In genomic region chr19:11598103-11598483, GRCh38 we compare ENCODE assay signal across 8 cellular contexts. TPM values are rescaled to one million over a fixed set of nuclear protein-coding genes. Genes with fewer than 3 reads are reported as not detected.
A peak's percentile ranks its signal among the peaks of the same experiment; 100 is the strongest.
DNase-seq lines count a peak whose midpoint lies in the region; ATAC-seq, FAIRE-seq and TF ChIP-seq lines count a peak whose summit lies in the region.

No MANE protein-coding gene starts in this region.

- TSS peak; percentile 39 for BruUV-seq in endothelial cell of umbilical vein (replicated peaks; lab: Mats Ljungman, UMichigan)

- H3K9me3 ChIP-seq in CD4-positive, alpha-beta memory T cell (ENCODE audit: control insufficient read depth in 1 of 2, low read length in 2 of 2), result no peaks in the 10 kb centered on the region
- H3K9me3 ChIP-seq in OCI-LY3 (ENCODE audit: insufficient read depth, low read length), result no peaks in the 10 kb centered on the region
- H3K9me3 ChIP-seq in endothelial cell of umbilical vein (replicated peaks; ENCODE audit: control insufficient read depth, insufficient read depth, low read length), result no peaks in the 10 kb centered on the region
- no peaks in the 10 kb centered on the region for H3K9me3 ChIP-seq in neutrophil
- no peaks in the 10 kb centered on the region for H3K9me3 ChIP-seq in small intestine (ENCODE audit: control insufficient read depth, low read depth)

- H3K9ac ChIP-seq in OCI-LY3 (ENCODE audit: low read length), result peak overlapping the region; percentile 82
- peak overlapping the region; percentile 94 for H3K9ac ChIP-seq in endothelial cell of umbilical vein (replicated peaks; ENCODE audit: extremely low read depth, insufficient read depth, low read length)

- no peak for TF ChIP-seq POLR2A in endothelial cell of umbilical vein (IDR thresholded peaks at IDR 0.05; ENCODE audit: low read depth, low read length)

- no peak for DNase-seq in CD4-positive, alpha-beta memory T cell
- DNase-seq in endothelial cell of umbilical vein (ENCODE audit: low read depth, low spot score) (no peak), NCI-H524 treated with DMSO at 0.1 percent for 48 hours (lab: John Stamatoyannopoulos, UW) (no peak), amniotic stem cell (lab: John Stamatoyannopoulos, UW) (no peak), small intestine (no peak)

- no peaks in the 10 kb centered on the region for H3K36me3 ChIP-seq in CD4-positive, alpha-beta memory T cell (ENCODE audit: insufficient read depth, low read length)
- peaks cover 38% of the 10 kb centered on the region for H3K36me3 ChIP-seq in OCI-LY3 (replicated peaks; ENCODE audit: low read depth, low read length)
- H3K36me3 ChIP-seq in endothelial cell of umbilical vein (ENCODE audit: control insufficient read depth in 2 of 2, extremely low read depth in 1 of 2, insufficient read depth in 2 of 2, low read length in 2 of 2), result no peaks in the 10 kb centered on the region
- H3K36me3 ChIP-seq in neutrophil, result no peaks in the 10 kb centered on the region
- H3K36me3 ChIP-seq in small intestine (ENCODE audit: control insufficient read depth in 2 of 2, insufficient read depth in 2 of 2, low read length in 2 of 2), result peaks cover 0 to 4% of the 10 kb centered on the region in 2 donors

- peak overlapping the region; percentile 77 for H3K27ac ChIP-seq in CD4-positive, alpha-beta memory T cell (ENCODE audit: low read depth, low read length)
- H3K27ac ChIP-seq in OCI-LY3 (ENCODE audit: low read length), result no peak overlapping the region
- H3K27ac ChIP-seq in endothelial cell of umbilical vein (ENCODE audit: insufficient read depth, low read depth, low read length), result peak overlapping the region; percentile 84
- H3K27ac ChIP-seq in neutrophil, result peak overlapping the region; percentile 87
- H3K27ac ChIP-seq in small intestine (ENCODE audit: low read depth in 1 of 2, low read length in 1 of 2), result peak overlapping the region in 1 of 2 donors; percentile 96

- dilution Hi-C loops in endothelial cell of umbilical vein (cut with MboI; ENCODE audit: extremely low pct_ligation_motif_present, low sequenced_read_pairs), result no loop called here

- ATAC-seq in GM19328 (IDR thresholded peaks at IDR 0.05; ENCODE audit: unreplicated experiment), result no peak

- no peak for TF ChIP-seq CTCF in OCI-LY3 (IDR thresholded peaks at IDR 0.05; ENCODE audit: low read depth, low read length)
- TF ChIP-seq CTCF in endothelial cell of umbilical vein (IDR thresholded peaks at IDR 0.05; ENCODE audit: extremely low read depth in 1 of 2, insufficient read depth in 1 of 2, low read depth in 1 of 2, low read length in 2 of 2), result no peak
- no peak for TF ChIP-seq CTCF in neutrophil (IDR thresholded peaks at IDR 0.05)

- H3K9me3 Mint-ChIP-seq in CD4-positive, alpha-beta memory T cell, result no peaks in the 10 kb centered on the region

- FAIRE-seq in endothelial cell of umbilical vein (lab: Jason Lieb, UNC) (no peak), small intestine (lab: Jason Lieb, UNC) (no peak)

- no peaks in the 10 kb centered on the region for H3K27me3 ChIP-seq in CD4-positive, alpha-beta memory T cell (ENCODE audit: insufficient read depth, low read length)
- no peaks in the 10 kb centered on the region for H3K27me3 ChIP-seq in OCI-LY3 (ENCODE audit: low read depth, low read length)
- H3K27me3 ChIP-seq in endothelial cell of umbilical vein (ENCODE audit: control insufficient read depth in 2 of 2, insufficient read depth in 2 of 2, low read length in 2 of 2), result no peaks in the 10 kb centered on the region
- H3K27me3 ChIP-seq in neutrophil, result no peaks in the 10 kb centered on the region
- no peaks in the 10 kb centered on the region for H3K27me3 ChIP-seq in small intestine (ENCODE audit: control insufficient read depth in 2 of 2, insufficient read depth in 2 of 2, low read length in 2 of 2)

- no peaks in the 10 kb centered on the region for H3K9me1 ChIP-seq in endothelial cell of umbilical vein (replicated peaks; ENCODE audit: control insufficient read depth, extremely low read depth, insufficient read depth, low read length)

- peaks cover 17% of the 10 kb centered on the region for H4K20me1 ChIP-seq in OCI-LY3 (ENCODE audit: insufficient read depth, low read length)
- no peaks in the 10 kb centered on the region for H4K20me1 ChIP-seq in endothelial cell of umbilical vein (replicated peaks; ENCODE audit: control insufficient read depth, extremely low read depth, insufficient read depth, low read length)

- H3K79me2 ChIP-seq in OCI-LY3 (ENCODE audit: low read length) (peaks cover 50% of the 10 kb centered on the region), endothelial cell of umbilical vein (ENCODE audit: control insufficient read depth, insufficient read depth, low read length) (peaks cover 51% of the 10 kb centered on the region)

- peaks cover 15% of the 10 kb centered on the region for H3K4me1 ChIP-seq in CD4-positive, alpha-beta memory T cell (ENCODE audit: insufficient read depth, low read length)
- H3K4me1 ChIP-seq in OCI-LY3 (ENCODE audit: low read length) (peaks cover 18% of the 10 kb centered on the region), endothelial cell of umbilical vein (ENCODE audit: control insufficient read depth, extremely low read depth, insufficient read depth, low read length) (peaks cover 8% of the 10 kb centered on the region), neutrophil (ENCODE audit: control insufficient read depth in 1 of 2, insufficient read depth in 1 of 2, low read depth in 1 of 2, low read length in 1 of 2) (peaks cover 13 to 14% of the 10 kb centered on the region in 2 experiments), small intestine (ENCODE audit: control insufficient read depth in 2 of 2, insufficient read depth in 1 of 2, low read depth in 1 of 2, low read length in 1 of 2) (peaks cover 2 to 3% of the 10 kb centered on the region in 2 donors)

- POLR2A ChIA-PET in CD4-positive, alpha-beta memory T cell (lab: Charles Lee; ENCODE audit: partially characterized antibody), result interaction anchor here (0.8 to 1.3 kb wide), 4 partner anchors 39 to 223 kb away, joined by 3 to 7 read pairs (median 4); partner anchors contain the start of genes ELOF1, SWSAP1 and ZNF441
- POLR2A ChIA-PET in endothelial cell of umbilical vein (lab: Charles Lee), result no interaction called here

- H3K4me1 Mint-ChIP-seq in CD4-positive, alpha-beta memory T cell, result peaks cover 12 to 35% (median 20%) of the 10 kb centered on the region in 4 donors

- H3K36me3 Mint-ChIP-seq in CD4-positive, alpha-beta memory T cell, result peaks cover 7 to 13% of the 10 kb centered on the region in 2 donors

- CTCF ChIA-PET in CD4-positive, alpha-beta memory T cell (lab: Charles Lee; ENCODE audit: partially characterized antibody), result interaction anchor here (0.7 to 1.2 kb wide), 2 partner anchors 62 to 365 kb away, joined by 3 to 6 read pairs; no protein-coding TSS in a partner anchor
- CTCF ChIA-PET in endothelial cell of umbilical vein (lab: Charles Lee), result no interaction called here

- peak overlapping the region; percentile 69 for H3K4me2 ChIP-seq in OCI-LY3 (ENCODE audit: low read length)
- H3K4me2 ChIP-seq in endothelial cell of umbilical vein (ENCODE audit: insufficient read depth, low read length), result peak overlapping the region; percentile 76

- H3K27me3 Mint-ChIP-seq in CD4-positive, alpha-beta memory T cell, result no peaks in the 10 kb centered on the region

- peak overlapping the region; percentile 35 to 95 (median 93) for H3K27ac Mint-ChIP-seq in CD4-positive, alpha-beta memory T cell

- WGBS in small intestine, 3 donors, result 47 to 65% (median 51%) methylated on average over 10 of the region's 10 CpGs

- peak overlapping the region; percentile 86 to 94 (median 92) for H3K4me3 Mint-ChIP-seq in CD4-positive, alpha-beta memory T cell

- intact Hi-C loops in CD4-positive, alpha-beta memory T cell (cut with micrococcal nuclease), result no loop called here
- intact Hi-C loops in endothelial cell of umbilical vein (cut with micrococcal nuclease), result loop anchor here (5.0 to 10.0 kb wide), 2 partner anchors 139 to 387 kb away; partner anchors contain the start of gene ZNF823

- peak overlapping the region; percentile 44 to 87 for H3K4me3 ChIP-seq in CD4-positive, alpha-beta memory T cell (ENCODE audit: low read length in 2 of 2)
- peak overlapping the region; percentile 85 for H3K4me3 ChIP-seq in OCI-LY3 (ENCODE audit: low read length)
- peak overlapping the region; percentile 94 to 97 (median 95) for H3K4me3 ChIP-seq in endothelial cell of umbilical vein (replicated peaks in 1 of 3; ENCODE audit: insufficient read depth in 1 of 3, low read depth in 1 of 3, low read length in 3 of 3)
- peak overlapping the region; percentile 92 to 94 for H3K4me3 ChIP-seq in neutrophil (ENCODE audit: low read depth in 1 of 2, low read length in 1 of 2)
- peak overlapping the region in 1 of 2 donors; percentile 88 for H3K4me3 ChIP-seq in small intestine (ENCODE audit: low read depth in 1 of 2, low read length in 2 of 2)

- no peak overlapping the region for H2AFZ ChIP-seq in OCI-LY3 (ENCODE audit: low read depth, low read length)
- H2AFZ ChIP-seq in endothelial cell of umbilical vein (ENCODE audit: low read depth, low read length), result no peak overlapping the region

RNA-seq across cellular contexts. Expression of gene ZNF627, which starts 0.8 kb away (rescaled TPM):
- 10 to 100 TPM; 11.5 to 12.6 TPM for total RNA-seq in CD4-positive, alpha-beta memory T cell
- polyA plus RNA-seq in CD4-positive, alpha-beta memory T cell, result 10 to 100 TPM in 1 of 2 donors, 1 to 10 TPM in 1; 6.8 to 10.3 TPM
- 9.7 and 11.2 TPM in 2 replicates for total RNA-seq in endothelial cell of umbilical vein
- polyA plus RNA-seq in endothelial cell of umbilical vein (5.6 and 5.9 TPM in 2 replicates), small intestine (1 to 10 TPM; 3.8 to 6.8 (median 5.1) TPM)
- 5.5 and 5.8 TPM in 2 replicates for polyA plus RNA-seq in endothelial cell of umbilical vein (2011; cell fraction: cytosol; rRNA removed)
- polyA plus RNA-seq in endothelial cell of umbilical vein (2011; cell fraction: nucleus; rRNA removed), result 8.0 and 8.8 TPM in 2 replicates
- 8.8 and 9.3 TPM in 2 replicates for polyA plus RNA-seq in endothelial cell of umbilical vein (2012)
- 11.5 and 14.3 TPM in 2 replicates for polyA minus RNA-seq in endothelial cell of umbilical vein
- polyA minus RNA-seq in endothelial cell of umbilical vein (2011; cell fraction: cytosol; rRNA and poly(A)+ RNA removed), result 4.1 TPM
- 5.0 and 8.7 TPM in 2 replicates for polyA minus RNA-seq in endothelial cell of umbilical vein (2011; cell fraction: nucleus; rRNA and poly(A)+ RNA removed)

RNA-seq across cellular contexts. Expression of gene ACP5, which starts 20.6 kb away (rescaled TPM):
- total RNA-seq in CD4-positive, alpha-beta memory T cell, result 10 to 100 TPM; 26.8 to 30.3 TPM
- 10 to 100 TPM; 16.9 to 23.8 TPM for polyA plus RNA-seq in CD4-positive, alpha-beta memory T cell
- total RNA-seq in endothelial cell of umbilical vein, result not detected in 2 replicates
- polyA plus RNA-seq in endothelial cell of umbilical vein (0.84 and 1.3 TPM in 2 replicates), small intestine (10 to 100 TPM; 22.8 to 36.2 (median 30.4) TPM)
- 0.35 and 0.47 TPM in 2 replicates for polyA plus RNA-seq in endothelial cell of umbilical vein (2011; cell fraction: cytosol; rRNA removed)
- polyA plus RNA-seq in endothelial cell of umbilical vein (2011; cell fraction: nucleus; rRNA removed), result 0.11 and 0.85 TPM in 2 replicates
- 0.88 and 1.1 TPM in 2 replicates for polyA plus RNA-seq in endothelial cell of umbilical vein (2012)
- 0.62 and 3.5 TPM in 2 replicates for polyA minus RNA-seq in endothelial cell of umbilical vein
- not detected for polyA minus RNA-seq in endothelial cell of umbilical vein (2011; cell fraction: cytosol; rRNA and poly(A)+ RNA removed)
- not detected in 2 replicates for polyA minus RNA-seq in endothelial cell of umbilical vein (2011; cell fraction: nucleus; rRNA and poly(A)+ RNA removed)

RNA-seq across cellular contexts. Expression of gene ELOF1, which starts 39.1 kb away (rescaled TPM):
- 10 to 100 TPM; 46.0 to 48.5 TPM for total RNA-seq in CD4-positive, alpha-beta memory T cell
- 10 to 100 TPM; 93.1 to 96.1 TPM for polyA plus RNA-seq in CD4-positive, alpha-beta memory T cell
- 39.4 and 49.9 TPM in 2 replicates for total RNA-seq in endothelial cell of umbilical vein
- polyA plus RNA-seq in endothelial cell of umbilical vein, result 80.2 and 92.6 TPM in 2 replicates
- polyA plus RNA-seq in endothelial cell of umbilical vein (2011; cell fraction: cytosol; rRNA removed), result 62.7 and 66.4 TPM in 2 replicates
- polyA plus RNA-seq in endothelial cell of umbilical vein (2011; cell fraction: nucleus; rRNA removed), result 21.7 and 29.1 TPM in 2 replicates
- 52.9 and 56.2 TPM in 2 replicates for polyA plus RNA-seq in endothelial cell of umbilical vein (2012)
- polyA minus RNA-seq in endothelial cell of umbilical vein, result 28.1 and 28.4 TPM in 2 replicates
- 29.0 TPM for polyA minus RNA-seq in endothelial cell of umbilical vein (2011; cell fraction: cytosol; rRNA and poly(A)+ RNA removed)
- polyA minus RNA-seq in endothelial cell of umbilical vein (2011; cell fraction: nucleus; rRNA and poly(A)+ RNA removed), result 7.7 and 8.8 TPM in 2 replicates
- 10 to 100 TPM; 39.0 to 80.3 (median 64.0) TPM for polyA plus RNA-seq in small intestine

RNA-seq across cellular contexts. Expression of gene CNN1, which starts 59.4 kb away (rescaled TPM):
- total RNA-seq in CD4-positive, alpha-beta memory T cell, result not detected
- not detected for polyA plus RNA-seq in CD4-positive, alpha-beta memory T cell
- total RNA-seq in endothelial cell of umbilical vein, result not detected in 2 replicates
- polyA plus RNA-seq in endothelial cell of umbilical vein, result 0.76 and 1.0 TPM in 2 replicates
- polyA plus RNA-seq in endothelial cell of umbilical vein (2011; cell fraction: cytosol; rRNA removed), result 0.61 and 0.68 TPM in 2 replicates
- polyA plus RNA-seq in endothelial cell of umbilical vein (2011; cell fraction: nucleus; rRNA removed), result 0.32 and 0.39 TPM in 2 replicates
- 0.16 and 0.57 TPM in 2 replicates for polyA plus RNA-seq in endothelial cell of umbilical vein (2012)
- polyA minus RNA-seq in endothelial cell of umbilical vein, result 0.32 and 0.38 TPM in 2 replicates
- polyA minus RNA-seq in endothelial cell of umbilical vein (2011; cell fraction: cytosol; rRNA and poly(A)+ RNA removed), result not detected
- polyA minus RNA-seq in endothelial cell of umbilical vein (2011; cell fraction: nucleus; rRNA and poly(A)+ RNA removed), result not detected in 2 replicates
- polyA plus RNA-seq in small intestine, result 10 to 100 TPM in 2 of 3 donors, 1 to 10 TPM in 1; 1.1 to 44.8 (median 22.7) TPM
